In the genomic region with DNA sequence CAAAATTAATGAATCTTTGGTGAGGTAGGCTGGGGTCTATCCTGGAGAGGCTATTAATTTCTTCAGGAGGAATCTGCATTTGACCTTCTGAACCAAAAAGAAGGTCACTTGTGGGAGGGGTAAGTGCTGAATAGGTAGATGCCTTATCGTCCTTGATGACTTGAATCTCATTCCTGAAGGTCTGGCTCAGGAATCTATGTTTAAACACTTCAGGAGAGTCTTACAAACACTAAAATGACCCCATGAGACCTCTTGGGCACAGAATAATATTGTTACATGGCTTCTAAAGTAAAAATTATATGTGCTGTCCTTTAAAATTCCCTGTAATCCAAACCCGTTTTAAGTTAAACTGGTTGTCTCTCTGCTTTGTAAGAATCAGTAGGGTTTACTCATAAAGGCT, we compare ENCODE assay signal across 19 cellular contexts. TPM values are rescaled to one million over a fixed set of nuclear protein-coding genes. Genes with fewer than 3 reads are reported as not detected.
A peak's percentile ranks its signal among the peaks of the same experiment; 100 is the strongest.
DNase-seq lines count a peak whose midpoint lies in the region; ATAC-seq and TF ChIP-seq lines count a peak whose summit lies in the region.
"Had no signal": no experiment of that assay in that cellular context is flagged by ENCODE, and none has a peak within 500 bp of the region (broad histone marks: within the 10 kb centered on the region; RNA-seq: fewer than 3 reads in every experiment).

No MANE protein-coding gene starts in this region.

- H3K9me3 ChIP-seq in ascending aorta (peaks cover 0 to 8% of the 10 kb centered on the region in 2 donors), lung (ENCODE audit: control insufficient read depth in 2 of 2, insufficient read depth in 1 of 2, low read length in 1 of 2) (no peaks in the 10 kb centered on the region), thoracic aorta (peaks cover 4% of the 10 kb centered on the region), uterus (peaks cover 0 to 5% of the 10 kb centered on the region in 2 donors), ovary (no peaks in the 10 kb centered on the region)
- H3K9me3 ChIP-seq: BE2C had no signal

- 62 to 68% methylated on average over 2 of the region's 2 CpGs for WGBS in lung, 2 donors
- 48 to 66% (median 58%) methylated on average over 2 of the region's 2 CpGs for WGBS in ovary, 3 donors

- TF ChIP-seq POLR2A in uterus (IDR thresholded peaks at IDR 0.05) (no peak), ovary (IDR thresholded peaks at IDR 0.05) (no peak)

- DNase-seq in ascending aorta (ENCODE audit: low spot score in 2 of 2) = no peak
- DNase-seq in lung (ENCODE audit: low spot score) = no peak
- no peak for DNase-seq in thoracic aorta (ENCODE audit: low spot score)
- DNase-seq in uterus = no peak
- no peak for DNase-seq in kidney tubule cell (ENCODE audit: low spot score)
- no peak for DNase-seq in islet precursor cell
- no peak for DNase-seq in ovary
- DNase-seq in DMS 273 treated with DMSO at 0.1 percent for 48 hours (lab: John Stamatoyannopoulos, UW) = no peak
- DNase-seq: AML-193; BE2C; CD4-positive, alpha-beta T cell; CD8-positive, alpha-beta memory T cell; DMS79 treated with DMSO at 0.1 percent for 48 hours; GF-D8; H9 had no signal

- H3K4me1 ChIP-seq in ascending aorta = no peaks in the 10 kb centered on the region
- H3K4me1 ChIP-seq in lung (ENCODE audit: control insufficient read depth in 2 of 2, insufficient read depth in 2 of 2, low read length in 2 of 2) = no peaks in the 10 kb centered on the region
- H3K4me1 ChIP-seq in thoracic aorta (ENCODE audit: control insufficient read depth in 1 of 2, low read depth in 2 of 2) = peaks cover 0 to 29% of the 10 kb centered on the region in 2 donors
- no peaks in the 10 kb centered on the region for H3K4me1 ChIP-seq in uterus
- no peaks in the 10 kb centered on the region for H3K4me1 ChIP-seq in ovary (ENCODE audit: insufficient read depth)

- TF ChIP-seq EP300 in ovary (IDR thresholded peaks at IDR 0.05) = no peak

- H3K27ac ChIP-seq in ascending aorta (peak overlapping the region; percentile 8 to 42), lung (ENCODE audit: low read depth in 1 of 2, low read length in 1 of 2) (no peak overlapping the region), thoracic aorta (peak overlapping the region; percentile 28 to 40), uterus (peak overlapping the region; percentile 72 to 80), ovary (peak overlapping the region in 1 of 2 donors; percentile 33)
- H3K27ac ChIP-seq: 22Rv1; BLaER1 treated with 17β-estradiol and CSF1 and Interleukin-3, amounts not matched to agents 10 nM and 100 nM had no signal

- TF ChIP-seq CTCF in ascending aorta (IDR thresholded peaks at IDR 0.05) = no peak
- no peak for TF ChIP-seq CTCF in lung (IDR thresholded peaks at IDR 0.05; ENCODE audit: control extremely low read depth, extremely low read depth)
- TF ChIP-seq CTCF in thoracic aorta (IDR thresholded peaks at IDR 0.05) = no peak
- TF ChIP-seq CTCF in uterus (IDR thresholded peaks at IDR 0.05) = no peak
- no peak for TF ChIP-seq CTCF in ovary (IDR thresholded peaks at IDR 0.05)

- intact Hi-C loops in ascending aorta (cut with DNase I) = no loop called here
- intact Hi-C loops in uterus (cut with DNase I; ENCODE audit: low total_unique reads) = no loop called here
- intact Hi-C loops in ovary (cut with DNase I) = no loop called here

- H3K36me3 ChIP-seq in ascending aorta = no peaks in the 10 kb centered on the region
- no peaks in the 10 kb centered on the region for H3K36me3 ChIP-seq in lung (ENCODE audit: control insufficient read depth in 2 of 2, insufficient read depth in 2 of 2, low read length in 2 of 2)
- no peaks in the 10 kb centered on the region for H3K36me3 ChIP-seq in thoracic aorta
- no peaks in the 10 kb centered on the region for H3K36me3 ChIP-seq in uterus
- no peaks in the 10 kb centered on the region for H3K36me3 ChIP-seq in ovary
- H3K36me3 ChIP-seq: BE2C; BLaER1 treated with 17β-estradiol and CSF1 and Interleukin-3, amounts not matched to agents 10 nM and 100 nM had no signal

- ATAC-seq in lung (ENCODE audit: insufficient read depth, low FRiP score) = peak; percentile 19
- ATAC-seq in thoracic aorta (ENCODE audit: insufficient number of reproducible peaks, low FRiP score, low read depth) = no peak
- ATAC-seq: GM23338, HCT116 had no signal

- no peak overlapping the region for H3K4me3 ChIP-seq in ascending aorta
- H3K4me3 ChIP-seq in lung = no peak overlapping the region
- no peak overlapping the region for H3K4me3 ChIP-seq in thoracic aorta
- H3K4me3 ChIP-seq in uterus = no peak overlapping the region
- H3K4me3 ChIP-seq in ovary = no peak overlapping the region
- H3K4me3 ChIP-seq: BLaER1 treated with 17β-estradiol and CSF1 and Interleukin-3, amounts not matched to agents 10 nM and 100 nM; GM23338 had no signal

- H3K27me3 ChIP-seq in ascending aorta (no peaks in the 10 kb centered on the region), lung (ENCODE audit: control insufficient read depth, insufficient read depth) (no peaks in the 10 kb centered on the region), thoracic aorta (replicated peaks; ENCODE audit: insufficient read depth) (no peaks in the 10 kb centered on the region), uterus (no peaks in the 10 kb centered on the region), ovary (no peaks in the 10 kb centered on the region)
- H3K27me3 ChIP-seq: BE2C; BLaER1 treated with 17β-estradiol and CSF1 and Interleukin-3, amounts not matched to agents 10 nM and 100 nM had no signal

RNA-seq across cellular contexts. Expression of gene FGGY, which starts 55.0 kb away (rescaled TPM):
- total RNA-seq in ascending aorta (7.0 TPM), lung (10 to 100 TPM; 19.2 to 42.3 TPM), thoracic aorta (1 to 10 TPM; 6.5 to 9.9 TPM), uterus (100 to 1,000 TPM in 1 of 4 donors, 10 to 100 TPM in 3; 20.6 to 138 (median 32.8) TPM), ovary (10 to 100 TPM; 28.8 to 62.0 (median 50.5) TPM)
- polyA plus RNA-seq in lung (10 to 100 TPM; 16.1 to 17.4 TPM), ovary (10 to 100 TPM in 1 of 2 donors, 1 to 10 TPM in 1; 7.9 to 15.9 TPM)

Comparison
In these comparisons a context has a peak if more than half of its experiments do, and no peak if none do; other contexts are left out.
1. H3K27ac ChIP-seq: peak in ascending aorta (2 of 2), thoracic aorta (2 of 2) and uterus (2 of 2); none in lung (0 of 2).